ENCODE assay signal across 1 cellular context in genomic region chr17:8176197-8176940, GRCh38.
TF ChIP-seq lines count a peak whose summit lies in the region.

TMEM107 (minus strand) TSS chr17:8176380; CDS start chr17:8176286, 94 bp downstream.

TF ChIP-seq in HepG2, 621 proteins besides CTCF, POLR2A, EP300 and RAD21 (continued from another document):
- TF ChIP-seq ZNF710 (CRISPR knock-in tag; IDR thresholded peaks at IDR 0.05; ENCODE audit: borderline replicate concordance) (no peak; the same call in 1 of the 2 replicates), ZNF678 (CRISPR knock-in tag; IDR thresholded peaks at IDR 0.05) (no peak), ZNF781 (CRISPR knock-in tag; IDR thresholded peaks at IDR 0.05; ENCODE audit: borderline replicate concordance, not compliant biosample characterization) (no peak), ZFY (CRISPR knock-in tag; IDR thresholded peaks at IDR 0.05) (peak; percentile 84), NCOA1 (CRISPR knock-in tag; IDR thresholded peaks at IDR 0.05) (no peak), RFXAP (CRISPR knock-in tag; IDR thresholded peaks at IDR 0.05; ENCODE audit: borderline replicate concordance) (peak; percentile 59; the same call in 1 of the 2 replicates), NR3C1 (CRISPR knock-in tag; IDR thresholded peaks at IDR 0.05) (no peak), POLR2G (IDR thresholded peaks at IDR 0.05; ENCODE audit: low read depth, low read length) (peak; percentile 63), ZMYM3 (CRISPR knock-in tag; IDR thresholded peaks at IDR 0.05) (no peak), MYC (CRISPR knock-in tag; IDR thresholded peaks at IDR 0.05; ENCODE audit: borderline replicate concordance) (no peak; the same call in 1 of the 2 replicates), KAT2B (IDR thresholded peaks at IDR 0.05; ENCODE audit: borderline replicate concordance, low read depth, low read length) (no peak), ZNF639 (CRISPR knock-in tag; conservative IDR thresholded peaks at IDR 0.05) (no peak), THAP9 (CRISPR knock-in tag; IDR thresholded peaks at IDR 0.05; ENCODE audit: borderline replicate concordance) (no peak), ZNF614 (CRISPR knock-in tag; IDR thresholded peaks at IDR 0.05; ENCODE audit: borderline replicate concordance) (no peak), CC2D1A (CRISPR knock-in tag; IDR thresholded peaks at IDR 0.05) (no peak), PHF8 (CRISPR knock-in tag; IDR thresholded peaks at IDR 0.05) (peak; percentile 83), FOXK1 (CRISPR knock-in tag; IDR thresholded peaks at IDR 0.05; ENCODE audit: borderline replicate concordance, low read depth) (no peak), CENPT (CRISPR knock-in tag; IDR thresholded peaks at IDR 0.05; ENCODE audit: low read depth) (no peak), MAF1 (CRISPR knock-in tag; IDR thresholded peaks at IDR 0.05; ENCODE audit: borderline replicate concordance) (no peak; the same call in 1 of the 2 replicates), ZBTB8A (CRISPR knock-in tag; IDR thresholded peaks at IDR 0.05; ENCODE audit: borderline replicate concordance, low read depth) (no peak), ZNF17 (CRISPR knock-in tag; IDR thresholded peaks at IDR 0.05) (no peak), PAF1 (CRISPR knock-in tag; IDR thresholded peaks at IDR 0.05) (no peak), SNAI1 (CRISPR knock-in tag; IDR thresholded peaks at IDR 0.05; ENCODE audit: borderline replicate concordance) (no peak), SCMH1 (CRISPR knock-in tag; IDR thresholded peaks at IDR 0.05; ENCODE audit: borderline replicate concordance) (no peak), POGZ (CRISPR knock-in tag; IDR thresholded peaks at IDR 0.05) (no peak), SSRP1 (CRISPR knock-in tag; IDR thresholded peaks at IDR 0.05) (no peak), ZNF800 (CRISPR knock-in tag; IDR thresholded peaks at IDR 0.05) (peak; percentile 55), ZKSCAN5 (CRISPR knock-in tag; IDR thresholded peaks at IDR 0.05) (no peak), SP4 (CRISPR knock-in tag; IDR thresholded peaks at IDR 0.05) (no peak), RBFOX2 (IDR thresholded peaks at IDR 0.05; ENCODE audit: low read depth, low read length) (peak; percentile 78)
- TF ChIP-seq, protein P1, sequence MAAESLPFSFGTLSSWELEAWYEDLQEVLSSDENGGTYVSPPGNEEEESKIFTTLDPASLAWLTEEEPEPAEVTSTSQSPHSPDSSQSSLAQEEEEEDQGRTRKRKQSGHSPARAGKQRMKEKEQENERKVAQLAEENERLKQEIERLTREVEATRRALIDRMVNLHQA (CRISPR knock-in tag; IDR thresholded peaks at IDR 0.05), result no peak
- TF ChIP-seq, protein P2, sequence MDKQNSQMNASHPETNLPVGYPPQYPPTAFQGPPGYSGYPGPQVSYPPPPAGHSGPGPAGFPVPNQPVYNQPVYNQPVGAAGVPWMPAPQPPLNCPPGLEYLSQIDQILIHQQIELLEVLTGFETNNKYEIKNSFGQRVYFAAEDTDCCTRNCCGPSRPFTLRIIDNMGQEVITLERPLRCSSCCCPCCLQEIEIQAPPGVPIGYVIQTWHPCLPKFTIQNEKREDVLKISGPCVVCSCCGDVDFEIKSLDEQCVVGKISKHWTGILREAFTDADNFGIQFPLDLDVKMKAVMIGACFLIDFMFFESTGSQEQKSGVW (CRISPR knock-in tag; IDR thresholded peaks at IDR 0.05; ENCODE audit: borderline replicate concordance), result no peak
TF ChIP-seq in HepG2: peak in this region for 123.
